ENCODE assay signal across 8 cellular contexts in the genomic region with DNA sequence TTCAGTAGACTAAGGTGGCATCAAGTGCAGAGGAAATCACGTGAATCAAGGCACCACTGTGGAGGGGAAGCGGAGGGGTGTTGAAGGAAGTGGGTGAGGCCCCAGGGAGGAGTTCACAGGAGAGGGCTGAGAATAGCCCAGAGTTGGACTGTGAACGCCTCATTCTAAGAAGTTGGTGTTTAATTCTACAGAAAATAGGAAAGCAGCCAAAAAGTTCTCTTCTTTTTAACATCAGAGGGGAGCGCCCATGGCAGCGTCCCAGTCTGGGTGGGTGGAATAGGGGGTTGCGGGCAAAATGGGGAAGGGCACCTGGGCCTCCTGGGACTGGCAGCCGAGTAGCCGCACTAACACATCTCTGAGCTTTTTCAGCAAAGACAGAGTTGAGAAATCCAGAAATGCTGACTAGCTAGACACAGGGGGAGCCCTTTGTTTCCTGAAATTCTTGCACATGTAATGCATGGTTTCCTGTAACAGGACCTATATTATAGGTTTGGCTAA.
A peak's percentile ranks its signal among the peaks of the same experiment; 100 is the strongest.
DNase-seq lines count a peak whose midpoint lies in the region; ATAC-seq and TF ChIP-seq lines count a peak whose summit lies in the region.

No MANE protein-coding gene starts in this region.

- H3K4me1 Mint-ChIP-seq in T-helper 2 cell treated with Interferon-gamma antibody and Interleukin-4, amounts not matched to agents 5 μg/mL and 100 μg/mL, for 36 hours (ENCODE audit: low read depth) = peaks cover 34% of the 10 kb centered on the region
- peaks cover 26% of the 10 kb centered on the region for H3K4me1 Mint-ChIP-seq in central memory CD8-positive, alpha-beta T cell

- H3K36me3 Mint-ChIP-seq in T-helper 2 cell treated with Interferon-gamma antibody and Interleukin-4, amounts not matched to agents 5 μg/mL and 100 μg/mL, for 36 hours (ENCODE audit: low read depth) = peaks cover 4% of the 10 kb centered on the region
- peaks cover 8% of the 10 kb centered on the region for H3K36me3 Mint-ChIP-seq in central memory CD8-positive, alpha-beta T cell (ENCODE audit: insufficient read depth)

- H3K4me3 ChIP-seq in foreskin fibroblast (ENCODE audit: low read depth in 1 of 2, low read length in 2 of 2) = no peak overlapping the region

- peaks cover 7% of the 10 kb centered on the region for H3K9me3 Mint-ChIP-seq in T-helper 2 cell treated with Interferon-gamma antibody and Interleukin-4, amounts not matched to agents 5 μg/mL and 100 μg/mL, for 36 hours
- H3K9me3 Mint-ChIP-seq in central memory CD8-positive, alpha-beta T cell = no peaks in the 10 kb centered on the region

- TF ChIP-seq CTCF in foreskin fibroblast (IDR thresholded peaks at IDR 0.05; ENCODE audit: low read depth, low read length) = no peak

- ATAC-seq in GM18502 (IDR thresholded peaks at IDR 0.05; ENCODE audit: poor library complexity, unreplicated experiment) (peak; percentile 64), HG02885 (IDR thresholded peaks at IDR 0.05; ENCODE audit: poor library complexity, unreplicated experiment) (peak; percentile 67)
- peak; percentile 97 for ATAC-seq in central memory CD8-positive, alpha-beta T cell (replicated peaks; ENCODE audit: extremely low read depth, poor library complexity, severe bottlenecking)

- DNase-seq in T-helper 2 cell treated with Interferon-gamma antibody and Interleukin-4, amounts not matched to agents 5 μg/mL and 100 μg/mL, for 36 hours (ENCODE audit: low spot score) = peak; percentile 44
- peak; percentile 17 to 48 for DNase-seq in central memory CD8-positive, alpha-beta T cell (ENCODE audit: low spot score in 2 of 2)
- DNase-seq in stimulated activated CD4-positive, alpha-beta T cell treated with anti-CD3 and anti-CD28 coated beads, TNF-alpha, amount 100 ng/mL, for 1 hour (ENCODE audit: low read depth in 3 of 3, low spot score in 1 of 3) = peak in 2 of 3 donors; percentile 26 to 31
- DNase-seq in DMS114 treated with DMSO at 0.1 percent for 48 hours (lab: John Stamatoyannopoulos, UW; ENCODE audit: unreplicated experiment) (no peak), OCI-M1 (lab: John Stamatoyannopoulos, UW) (no peak), foreskin fibroblast (no peak)

- H3K27ac Mint-ChIP-seq in T-helper 2 cell treated with Interferon-gamma antibody and Interleukin-4, amounts not matched to agents 5 μg/mL and 100 μg/mL, for 36 hours = peak overlapping the region; percentile 93
- H3K27ac Mint-ChIP-seq in central memory CD8-positive, alpha-beta T cell (ENCODE audit: low read depth) = peak overlapping the region; percentile 47

- no peaks in the 10 kb centered on the region for H3K27me3 Mint-ChIP-seq in T-helper 2 cell treated with Interferon-gamma antibody and Interleukin-4, amounts not matched to agents 5 μg/mL and 100 μg/mL, for 36 hours (ENCODE audit: low read depth)
- H3K27me3 Mint-ChIP-seq in central memory CD8-positive, alpha-beta T cell = no peaks in the 10 kb centered on the region

- peak overlapping the region; percentile 84 for H3K4me3 Mint-ChIP-seq in T-helper 2 cell treated with Interferon-gamma antibody and Interleukin-4, amounts not matched to agents 5 μg/mL and 100 μg/mL, for 36 hours
- H3K4me3 Mint-ChIP-seq in central memory CD8-positive, alpha-beta T cell = peak overlapping the region; percentile 70

Comparison
In these comparisons a context has a peak if more than half of its experiments do, and no peak if none do; other contexts are left out.
1. DNase-seq: peak in T-helper 2 cell treated with Interferon-gamma antibody and Interleukin-4, amounts not matched to agents 5 μg/mL and 100 μg/mL, for 36 hours (single experiment), central memory CD8-positive, alpha-beta T cell (2 of 2) and stimulated activated CD4-positive, alpha-beta T cell treated with anti-CD3 and anti-CD28 coated beads, TNF-alpha, amount 100 ng/mL, for 1 hour (2 of 3); none in DMS114 treated with DMSO at 0.1 percent for 48 hours (single experiment), OCI-M1 (single experiment) and foreskin fibroblast (0 of 2).
2. Peak in every context shown above with its lines, with median percentiles within 50 percentile points of each other: ATAC-seq.